Comparison of ENCODE assay signal across 1 cellular context in genomic region chr4:113294910-113295309, GRCh38.
TF ChIP-seq lines count a peak whose summit lies in the region.

No MANE protein-coding gene starts in this region.

TF ChIP-seq in IMR-90, 13 proteins besides CTCF, POLR2A, EP300 and RAD21 (continued from another document):
- TF ChIP-seq ELK1 (IDR thresholded peaks at IDR 0.05; ENCODE audit: borderline replicate concordance, low read depth, low read length): no peak
- no peak for TF ChIP-seq BHLHE40 (IDR thresholded peaks at IDR 0.05; ENCODE audit: low read depth, low read length)
